Comparison of ENCODE assay signal across 8 cellular contexts in genomic region chr6:117676577-117677218, GRCh38. TPM values are rescaled to one million over a fixed set of nuclear protein-coding genes. Genes with fewer than 3 reads are reported as not detected.
A peak's percentile ranks its signal among the peaks of the same experiment; 100 is the strongest.
DNase-seq lines count a peak whose midpoint lies in the region; ATAC-seq and TF ChIP-seq lines count a peak whose summit lies in the region.

No MANE protein-coding gene starts in this region.

- H3K9ac ChIP-seq in GM23248: peak overlapping the region; percentile 91

- in situ Hi-C loops in GM23248 (cut with MboI): no loop called here

- peak overlapping the region; percentile 29 to 45 for H3K27ac Mint-ChIP-seq in T-cell

- H3K79me2 ChIP-seq in GM23248 (ENCODE audit: insufficient read depth): peaks cover 64% of the 10 kb centered on the region

- H3K36me3 ChIP-seq in GM23248 (ENCODE audit: low read depth): peaks cover 6% of the 10 kb centered on the region; the same call in 1 of the 2 replicates

- H3K9me3 Mint-ChIP-seq in T-cell: no peaks in the 10 kb centered on the region

- peak overlapping the region; percentile 81 for H3K4me2 ChIP-seq in GM23248 (ENCODE audit: unreplicated experiment)

- CTCF ChIA-PET in T-cell (lab: Charles Lee): interaction anchor here in 1 of 2 donors (0.9 kb wide), 1 partner anchor 74 kb away, joined by 3 read pairs; the partner anchor contains the start of gene GOPC

- no peaks in the 10 kb centered on the region for H3K27me3 Mint-ChIP-seq in T-cell

- H3K4me3 ChIP-seq in GM23248 (peak overlapping the region; percentile 94), fibroblast of villous mesenchyme (ENCODE audit: low read depth, low read length) (peak overlapping the region; percentile 78), skeletal muscle cell (ENCODE audit: low read depth, low read length) (peak overlapping the region; percentile 78)

- H3K4me1 ChIP-seq in GM23248 (ENCODE audit: insufficient read depth): peaks cover 20% of the 10 kb centered on the region

- POLR2A ChIA-PET in T-cell (lab: Charles Lee): interaction anchor here in 1 of 2 donors (0.6 kb wide), 1 partner anchor 121 kb away, joined by 4 read pairs; no protein-coding TSS in a partner anchor

- H3K4me1 Mint-ChIP-seq in T-cell: peaks cover 61 to 75% (median 71%) of the 10 kb centered on the region in 3 donors

- H3K4me3 Mint-ChIP-seq in T-cell: peak overlapping the region; percentile 87 to 93 (median 92)

- no peak for ATAC-seq in T-cell (replicated peaks in 1 of 4)
- no peak for ATAC-seq in HG02970 (IDR thresholded peaks at IDR 0.05; ENCODE audit: low FRiP score, unreplicated experiment)
- ATAC-seq in HG03378 (IDR thresholded peaks at IDR 0.05; ENCODE audit: unreplicated experiment): no peak
- ATAC-seq in HG02571 (IDR thresholded peaks at IDR 0.05; ENCODE audit: unreplicated experiment): no peak

- peak overlapping the region; percentile 68 for H3K27ac ChIP-seq in GM23248

- peaks cover 32% of the 10 kb centered on the region for H3K36me3 Mint-ChIP-seq in T-cell

- TF ChIP-seq CTCF in fibroblast of villous mesenchyme (IDR thresholded peaks at IDR 0.05; ENCODE audit: insufficient read depth, low read depth, low read length): no peak

- no peaks in the 10 kb centered on the region for H3K9me3 ChIP-seq in GM23248 (ENCODE audit: low read depth)

- DNase-seq in GM23248 (peak; percentile 11), T-cell (no peak), fibroblast of villous mesenchyme (ENCODE audit: low read depth) (peak; percentile 27), skeletal muscle cell (ENCODE audit: low read depth) (no peak), ecto neural progenitor cell (ENCODE audit: low spot score) (no peak)

- peaks cover 5% of the 10 kb centered on the region; the same call in 1 of the 2 replicates for H4K20me1 ChIP-seq in GM23248 (ENCODE audit: insufficient read depth)

- no peaks in the 10 kb centered on the region for H3K9me2 ChIP-seq in GM23248 (ENCODE audit: insufficient read depth)

- 64 to 65% methylated on average over 6 of the region's 6 CpGs for WGBS in GM23248 (ENCODE audit: low coverage in 1 of 2, low lambda C conversion rate in 2 of 2, missing lambda C conversion rate in 2 of 2), 2 experiments

- no peaks in the 10 kb centered on the region for H3K27me3 ChIP-seq in GM23248 (replicated peaks; ENCODE audit: insufficient read depth)

- no peak overlapping the region for H2AFZ ChIP-seq in GM23248

- peaks cover 19% of the 10 kb centered on the region for H3F3A ChIP-seq in GM23248 (ENCODE audit: insufficient read depth)

RNA-seq across cellular contexts. Expression of gene NUS1, which starts 1.4 kb away (rescaled TPM):
- total RNA-seq in GM23248 (2014; rRNA removed; shearing (Covaris generic)): 15.3 and 19.2 TPM in 2 replicates
- 13.8 and 14.8 TPM in 2 replicates for polyA plus RNA-seq in GM23248 (2016; fragmentation: Nextera tagmentation; extraction: Ambion mirVana)
- total RNA-seq in T-cell (10 to 100 TPM; 21.7 to 33.1 (median 28.0) TPM), fibroblast of villous mesenchyme (20.3 and 26.8 TPM in 2 replicates)

Comparison
In these comparisons a context has a peak if more than half of its experiments do, and no peak if none do; other contexts are left out.
1. DNase-seq: peak in GM23248 (single experiment) and fibroblast of villous mesenchyme (single experiment); none in T-cell (0 of 34), skeletal muscle cell (single experiment) and ecto neural progenitor cell (single experiment).
2. Peak in every context shown above with its lines, with median percentiles within 50 percentile points of each other: H3K4me3 ChIP-seq.